ENCODE assay signal across 8 cellular contexts in genomic region chr10:22315455-22316285, GRCh38. TPM values are rescaled to one million over a fixed set of nuclear protein-coding genes. Genes with fewer than 3 reads are reported as not detected.
DNase-seq lines count a peak whose midpoint lies in the region; ATAC-seq and TF ChIP-seq lines count a peak whose summit lies in the region.

No MANE protein-coding gene starts in this region.

- peak overlapping the region; percentile 86 to 95 (median 88) for H3K9ac ChIP-seq in BLaER1 treated with 17β-estradiol and CSF1 and Interleukin-3, amounts not matched to agents 10 nM and 100 nM

- intact Hi-C loops in heart left ventricle (cut with DNase I): loop anchor here (1.0 to 10.0 kb wide), 14 partner anchors 58 to 818 kb away; partner anchors contain the start of genes DNAJC1 (in 6 of the 10) and SKIDA1 (in 1 of the 10)

- WGBS in heart left ventricle, 4 donors: 1 to 2% (median 1%) methylated on average over 34 to 53 of the region's 53 CpGs

- TF ChIP-seq CTCF in WERI-Rb-1 (IDR thresholded peaks at IDR 0.05; ENCODE audit: low read depth, low read length) (no peak), heart left ventricle (IDR thresholded peaks at IDR 0.05) (no peak), retinal pigment epithelial cell (conservative IDR thresholded peaks at IDR 0.05; ENCODE audit: low read depth, low read length) (no peak), omental fat pad (IDR thresholded peaks at IDR 0.05) (no peak)

- peak overlapping the region; percentile 61 to 79 (median 70) for H3K4me3 ChIP-seq in BLaER1 treated with 17β-estradiol and CSF1 and Interleukin-3, amounts not matched to agents 10 nM and 100 nM
- H3K4me3 ChIP-seq in WERI-Rb-1 (ENCODE audit: low read depth, low read length): peak overlapping the region; percentile 92
- H3K4me3 ChIP-seq in heart left ventricle: peak overlapping the region; percentile 66 to 85 (median 79)
- peak overlapping the region; percentile 83 for H3K4me3 ChIP-seq in retinal pigment epithelial cell (ENCODE audit: low read length)

- ATAC-seq in GM19025 (IDR thresholded peaks at IDR 0.05; ENCODE audit: low read depth, unreplicated experiment) (peak; percentile 12), HG03175 (IDR thresholded peaks at IDR 0.05; ENCODE audit: unreplicated experiment) (peak; percentile 31), heart left ventricle (peak in 2 of 4 donors; percentile 2 to 7), omental fat pad (ENCODE audit: low FRiP score) (no peak)

- DNase-seq in WERI-Rb-1: no peak
- DNase-seq in heart left ventricle: no peak
- no peak for DNase-seq in retinal pigment epithelial cell (ENCODE audit: low read depth)
- DNase-seq in omental fat pad (ENCODE audit: low spot score): no peak
- no peak for DNase-seq in cerebellar cortex (ENCODE audit: low spot score)

- peaks cover 94 to 100% (median 100%) of the 10 kb centered on the region in 11 experiments for H3K27me3 ChIP-seq in BLaER1 treated with 17β-estradiol and CSF1 and Interleukin-3, amounts not matched to agents 10 nM and 100 nM
- H3K27me3 ChIP-seq in WERI-Rb-1 (ENCODE audit: insufficient read depth, low read depth, severe bottlenecking) (no peaks in the 10 kb centered on the region), heart left ventricle (no peaks in the 10 kb centered on the region)

- peak overlapping the region; percentile 80 to 92 (median 90) for H3K27ac ChIP-seq in BLaER1 treated with 17β-estradiol and CSF1 and Interleukin-3, amounts not matched to agents 10 nM and 100 nM
- H3K27ac ChIP-seq in WERI-Rb-1 (peak overlapping the region; percentile 96), heart left ventricle (peak overlapping the region; percentile 71 to 98 (median 95))

- TF ChIP-seq POLR2A in heart left ventricle (IDR thresholded peaks at IDR 0.05): no peak

- peaks cover 0 to 65% (median 19%) of the 10 kb centered on the region in 11 experiments; a peak in 14 of 22 replicates for H4K20me1 ChIP-seq in BLaER1 treated with 17β-estradiol and CSF1 and Interleukin-3, amounts not matched to agents 10 nM and 100 nM

- H3K9me3 ChIP-seq in BLaER1 treated with 17β-estradiol and CSF1 and Interleukin-3, amounts not matched to agents 10 nM and 100 nM (replicated peaks in 1 of 11): no peaks in the 10 kb centered on the region
- no peaks in the 10 kb centered on the region for H3K9me3 ChIP-seq in WERI-Rb-1 (ENCODE audit: severe bottlenecking)
- no peaks in the 10 kb centered on the region for H3K9me3 ChIP-seq in heart left ventricle

- H3K36me3 ChIP-seq in BLaER1 treated with 17β-estradiol and CSF1 and Interleukin-3, amounts not matched to agents 10 nM and 100 nM: no peaks in the 10 kb centered on the region
- H3K36me3 ChIP-seq in WERI-Rb-1 (no peaks in the 10 kb centered on the region), heart left ventricle (no peaks in the 10 kb centered on the region)

- peaks cover 0 to 18% (median 7%) of the 10 kb centered on the region in 10 experiments; a peak in 9 of 20 replicates for H3K4me1 ChIP-seq in BLaER1 treated with 17β-estradiol and CSF1 and Interleukin-3, amounts not matched to agents 10 nM and 100 nM
- peaks cover 0 to 42% (median 28%) of the 10 kb centered on the region in 12 donors for H3K4me1 ChIP-seq in heart left ventricle

- H3K4me2 ChIP-seq in BLaER1 treated with 17β-estradiol and CSF1 and Interleukin-3, amounts not matched to agents 10 nM and 100 nM: peak overlapping the region; percentile 62 to 92 (median 85)

RNA-seq across cellular contexts. Expression of gene COMMD3, which starts 0.5 kb away (rescaled TPM):
- total RNA-seq in heart left ventricle (10 to 100 TPM; 44.4 to 88.3 (median 74.1) TPM), omental fat pad (10 to 100 TPM; 17.8 to 31.9 (median 26.7) TPM)
- polyA plus RNA-seq in heart left ventricle: 10 to 100 TPM; 64.4 to 88.5 TPM

RNA-seq across cellular contexts. Expression of gene BMI1, which starts 5.2 kb away (rescaled TPM):
- 10 to 100 TPM; 27.2 to 48.5 (median 31.1) TPM for total RNA-seq in heart left ventricle
- polyA plus RNA-seq in heart left ventricle: 10 to 100 TPM; 10.6 to 35.4 TPM
- total RNA-seq in omental fat pad: 10 to 100 TPM; 55.4 to 76.1 (median 62.6) TPM

RNA-seq across cellular contexts. Expression of gene SPAG6, which starts 29.6 kb away (rescaled TPM):
- total RNA-seq in heart left ventricle (under 1 TPM in 1 of 9 donors, not detected in 8; 0.42 TPM), omental fat pad (not detected)
- not detected for polyA plus RNA-seq in heart left ventricle
